In the genomic region with DNA sequence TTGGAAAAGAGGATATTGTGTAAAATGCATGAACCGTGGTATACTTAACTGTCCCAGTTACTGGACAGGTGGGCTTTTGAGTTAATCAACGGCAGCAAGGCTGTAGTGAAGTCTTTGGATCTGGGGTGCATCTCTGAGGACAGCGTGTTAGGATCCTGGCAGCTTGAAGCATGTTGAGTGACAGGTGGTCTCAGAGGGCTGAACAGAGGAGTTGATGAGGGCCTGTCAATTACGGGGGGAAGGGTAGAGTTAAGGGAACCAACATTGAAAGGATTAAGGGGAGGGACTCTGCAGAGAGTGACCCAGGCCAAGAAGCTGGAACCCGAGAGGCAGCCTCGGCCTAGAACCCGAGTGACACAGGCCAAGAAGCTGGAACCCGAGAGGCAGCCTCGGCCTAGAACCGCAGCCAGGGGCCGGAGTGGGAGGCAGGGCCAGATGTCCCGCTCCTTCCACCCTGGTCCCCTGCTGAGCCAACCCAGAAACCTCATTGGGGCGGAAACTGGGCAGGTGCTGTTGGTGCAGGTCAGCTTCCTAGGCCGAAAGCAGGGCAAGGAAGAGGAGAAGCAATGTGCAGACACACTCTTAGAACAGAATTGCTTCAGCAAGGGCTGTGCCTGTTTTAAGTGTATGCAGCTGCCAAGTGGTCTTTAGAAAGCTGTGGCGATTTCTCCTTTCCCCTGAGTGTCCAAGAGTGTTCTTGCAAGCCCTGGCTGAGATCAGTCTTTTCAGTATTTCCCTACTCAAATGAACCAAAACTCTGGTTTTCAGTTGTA, we compare ENCODE assay signal across 1 cellular context.
TF ChIP-seq lines count a peak whose summit lies in the region.

No MANE protein-coding gene starts in this region.

TF ChIP-seq in GM23338, 12 proteins besides CTCF, POLR2A, EP300 and RAD21 (continued from another document):
- TF ChIP-seq, protein P1, sequence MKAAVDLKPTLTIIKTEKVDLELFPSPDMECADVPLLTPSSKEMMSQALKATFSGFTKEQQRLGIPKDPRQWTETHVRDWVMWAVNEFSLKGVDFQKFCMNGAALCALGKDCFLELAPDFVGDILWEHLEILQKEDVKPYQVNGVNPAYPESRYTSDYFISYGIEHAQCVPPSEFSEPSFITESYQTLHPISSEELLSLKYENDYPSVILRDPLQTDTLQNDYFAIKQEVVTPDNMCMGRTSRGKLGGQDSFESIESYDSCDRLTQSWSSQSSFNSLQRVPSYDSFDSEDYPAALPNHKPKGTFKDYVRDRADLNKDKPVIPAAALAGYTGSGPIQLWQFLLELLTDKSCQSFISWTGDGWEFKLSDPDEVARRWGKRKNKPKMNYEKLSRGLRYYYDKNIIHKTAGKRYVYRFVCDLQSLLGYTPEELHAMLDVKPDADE (IDR thresholded peaks at IDR 0.05) = no peak
- TF ChIP-seq POLR2AphosphoS5 (IDR thresholded peaks at IDR 0.05; ENCODE audit: low read depth) = no peak
